1 cellular context compared by ENCODE assay signal in genomic region chr22:31339148-31339832, GRCh38.
A peak's percentile ranks its signal among the peaks of the same experiment; 100 is the strongest.
TF ChIP-seq lines count a peak whose summit lies in the region.

No MANE protein-coding gene starts in this region.

TF ChIP-seq in HepG2, 621 proteins besides CTCF, POLR2A, EP300 and RAD21 (continued from another document and continues in another):
- TF ChIP-seq HOXA9 (CRISPR knock-in tag; IDR thresholded peaks at IDR 0.05; ENCODE audit: borderline replicate concordance) (no peak), ZNF329 (CRISPR knock-in tag; IDR thresholded peaks at IDR 0.05; ENCODE audit: low read depth) (no peak), ZNF512B (CRISPR knock-in tag; IDR thresholded peaks at IDR 0.05; ENCODE audit: borderline replicate concordance) (no peak), ZNF136 (CRISPR knock-in tag; IDR thresholded peaks at IDR 0.05; ENCODE audit: low read depth) (no peak), ETV5 (CRISPR knock-in tag; IDR thresholded peaks at IDR 0.05; ENCODE audit: borderline replicate concordance) (no peak), NFKBIZ (CRISPR knock-in tag; IDR thresholded peaks at IDR 0.05) (no peak; the same call in 1 of the 2 replicates), BORCS8-MEF2B (CRISPR knock-in tag; IDR thresholded peaks at IDR 0.05) (no peak), IKZF4 (CRISPR knock-in tag; IDR thresholded peaks at IDR 0.05; ENCODE audit: borderline replicate concordance, low read depth, not compliant biosample characterization) (no peak), DNMT1 (CRISPR knock-in tag; IDR thresholded peaks at IDR 0.05) (no peak), SETDB1 (CRISPR knock-in tag; IDR thresholded peaks at IDR 0.05; ENCODE audit: borderline replicate concordance) (no peak), ZBTB38 (CRISPR knock-in tag; IDR thresholded peaks at IDR 0.05) (no peak), RBM22 (optimal IDR thresholded peaks at IDR 0.05; ENCODE audit: low read length) (no peak), ZNF17 (CRISPR knock-in tag; IDR thresholded peaks at IDR 0.05) (no peak), ZBTB37 (CRISPR knock-in tag; IDR thresholded peaks at IDR 0.05) (no peak), KDM5A (IDR thresholded peaks at IDR 0.05; ENCODE audit: borderline replicate concordance, low read length) (no peak), ZBTB42 (CRISPR knock-in tag; IDR thresholded peaks at IDR 0.05) (no peak), E2F2 (CRISPR knock-in tag; IDR thresholded peaks at IDR 0.05; ENCODE audit: borderline replicate concordance) (no peak), ZBTB34 (CRISPR knock-in tag; IDR thresholded peaks at IDR 0.05) (no peak), ZNF44 (CRISPR knock-in tag; IDR thresholded peaks at IDR 0.05) (no peak), TBP (CRISPR knock-in tag; IDR thresholded peaks at IDR 0.05) (no peak), ETS1 (CRISPR knock-in tag; IDR thresholded peaks at IDR 0.05) (no peak), ZFP91 (CRISPR knock-in tag; IDR thresholded peaks at IDR 0.05; ENCODE audit: borderline replicate concordance) (no peak; the same call in 1 of the 2 replicates), ZNF160 (CRISPR knock-in tag; IDR thresholded peaks at IDR 0.05) (no peak), SSRP1 (CRISPR knock-in tag; IDR thresholded peaks at IDR 0.05) (no peak), ZNF18 (CRISPR knock-in tag; IDR thresholded peaks at IDR 0.05; ENCODE audit: insufficient replicate concordance) (no peak), ZFP90 (CRISPR knock-in tag; IDR thresholded peaks at IDR 0.05; ENCODE audit: borderline replicate concordance) (no peak), E2F5 (CRISPR knock-in tag; conservative IDR thresholded peaks at IDR 0.05) (no peak), RFX1 (IDR thresholded peaks at IDR 0.05) (no peak), ZNF382 (CRISPR knock-in tag; IDR thresholded peaks at IDR 0.05; ENCODE audit: borderline replicate concordance) (no peak), CHCHD3 (CRISPR knock-in tag; IDR thresholded peaks at IDR 0.05) (no peak), ZNF260 (CRISPR knock-in tag; IDR thresholded peaks at IDR 0.05; ENCODE audit: borderline replicate concordance, low read depth) (no peak), KMT2B (CRISPR knock-in tag; IDR thresholded peaks at IDR 0.05) (no peak), CREB1 (IDR thresholded peaks at IDR 0.05) (no peak), CREB1 (CRISPR knock-in tag; IDR thresholded peaks at IDR 0.05) (peak; percentile 28; the same call in 1 of the 2 replicates), FOXK2 (IDR thresholded peaks at IDR 0.05) (no peak), ZNF34 (CRISPR knock-in tag; IDR thresholded peaks at IDR 0.05; ENCODE audit: borderline replicate concordance) (no peak), ZNF850 (CRISPR knock-in tag; conservative IDR thresholded peaks at IDR 0.05) (no peak), HDAC2 (CRISPR knock-in tag; IDR thresholded peaks at IDR 0.05) (peak; percentile 63; the same call in 1 of the 2 replicates), ZNF224 (CRISPR knock-in tag; IDR thresholded peaks at IDR 0.05) (no peak), IKZF1 (IDR thresholded peaks at IDR 0.05) (no peak), ZNF7 (CRISPR knock-in tag; IDR thresholded peaks at IDR 0.05) (no peak), REST (IDR thresholded peaks at IDR 0.05; ENCODE audit: borderline replicate concordance in 1 of 2, low read depth in 1 of 2, low read length in 2 of 2) (peak in 1 of 2 experiments; percentile 4; a peak in 1 of 4 replicates), PRMT3 (CRISPR knock-in tag; IDR thresholded peaks at IDR 0.05; ENCODE audit: borderline replicate concordance, low read depth) (no peak), ZNF275 (CRISPR knock-in tag; IDR thresholded peaks at IDR 0.05; ENCODE audit: borderline replicate concordance) (no peak), KLF15 (CRISPR knock-in tag; IDR thresholded peaks at IDR 0.05; ENCODE audit: borderline replicate concordance) (no peak), HHEX (CRISPR knock-in tag; IDR thresholded peaks at IDR 0.05) (no peak)
